ENCODE assay signal across 22 cellular contexts in genomic region chr14:35224615-35225014, GRCh38.
"Had no signal": no experiment of that assay in that cellular context is flagged by ENCODE, and none has a peak within 500 bp of the region (broad histone marks: within the 10 kb centered on the region; RNA-seq: fewer than 3 reads in every experiment).

No MANE protein-coding gene starts in this region.

- H3K27me3 Mint-ChIP-seq: naive thymus-derived CD8-positive, alpha-beta T cell; progenitor cell of endocrine pancreas; stimulated activated naive CD8-positive, alpha-beta T cell treated with anti-CD3 and anti-CD28 coated beads, Interleukin-15, Interleukin-2, amounts not matched to agents 100 ng/mL and 50 ng/mL, for 24 hours; type B pancreatic cell had no signal

- H3K27ac Mint-ChIP-seq: progenitor cell of endocrine pancreas; stimulated activated naive CD8-positive, alpha-beta T cell treated with anti-CD3 and anti-CD28 coated beads, Interleukin-15, Interleukin-2, amounts not matched to agents 100 ng/mL and 50 ng/mL, for 24 hours; type B pancreatic cell had no signal

- H3K4me3 ChIP-seq: lower lobe of right lung, ovary, right atrium auricular region, spleen, tibial nerve, vagina had no signal

- H3K27me3 ChIP-seq: ovary, right atrium auricular region, spleen, tibial nerve, vagina had no signal

- H3K4me3 Mint-ChIP-seq: naive thymus-derived CD8-positive, alpha-beta T cell; stimulated activated effector memory CD8-positive, alpha-beta T cell treated with anti-CD3 and anti-CD28 coated beads, Interleukin-12 subunit alpha, Interleukin-12 subunit beta, amount 100 ng/mL, for 72 hours; stimulated activated naive CD8-positive, alpha-beta T cell treated with anti-CD3 and anti-CD28 coated beads, Interleukin-15, Interleukin-2, amounts not matched to agents 100 ng/mL and 50 ng/mL, for 24 hours; type B pancreatic cell had no signal

- H3K9me3 ChIP-seq: lower lobe of right lung, ovary, right atrium auricular region, spleen, tibial nerve, vagina had no signal

- ATAC-seq: left cardiac atrium; left lobe of liver; naive thymus-derived CD8-positive, alpha-beta T cell; sciatic nerve; stimulated activated effector memory CD8-positive, alpha-beta T cell treated with anti-CD3 and anti-CD28 coated beads, Interleukin-12 subunit alpha, Interleukin-12 subunit beta, amount 100 ng/mL, for 72 hours had no signal

- DNase-seq: hippocampal formation; kidney glomerular epithelial cell; left cardiac atrium; lower lobe of right lung; mammary epithelial cell; mesenchymal stem cell; naive thymus-derived CD8-positive, alpha-beta T cell; ovary; small intestine; spleen; stimulated activated CD4-positive, alpha-beta T cell treated with anti-CD3 and anti-CD28 coated beads, Interleukin-4, amount 100 ng/mL, for 24 hours; stimulated activated naive CD4-positive, alpha-beta T cell; substantia nigra had no signal

- H3K36me3 ChIP-seq: lower lobe of right lung, ovary, right atrium auricular region, tibial nerve, vagina had no signal

- H3K4me1 ChIP-seq: right atrium auricular region, tibial nerve, vagina had no signal

- H3K9me3 Mint-ChIP-seq: naive thymus-derived CD8-positive, alpha-beta T cell; stimulated activated effector memory CD8-positive, alpha-beta T cell treated with anti-CD3 and anti-CD28 coated beads, Interleukin-12 subunit alpha, Interleukin-12 subunit beta, amount 100 ng/mL, for 72 hours; stimulated activated naive CD8-positive, alpha-beta T cell treated with anti-CD3 and anti-CD28 coated beads, Interleukin-15, Interleukin-2, amounts not matched to agents 100 ng/mL and 50 ng/mL, for 24 hours; type B pancreatic cell had no signal

- H3K27ac ChIP-seq: lower lobe of right lung, ovary, right atrium auricular region, tibial nerve, vagina had no signal
